2 cellular contexts compared by ENCODE assay signal in genomic region chr7:41459183-41459582, GRCh38.
TF ChIP-seq lines count a peak whose summit lies in the region.

No MANE protein-coding gene starts in this region.

TF ChIP-seq in liver, 16 proteins besides CTCF, POLR2A, EP300 and RAD21 (continued from another document):
- TF ChIP-seq FOXA1 (IDR thresholded peaks at IDR 0.05): no peak
- TF ChIP-seq TAF1 (conservative IDR thresholded peaks at IDR 0.05): no peak
- no peak for TF ChIP-seq HNF4A (conservative IDR thresholded peaks at IDR 0.05)
- TF ChIP-seq ATF3 (IDR thresholded peaks at IDR 0.05): no peak
- TF ChIP-seq GABPA (IDR thresholded peaks at IDR 0.05 in 1 of 2, conservative IDR thresholded peaks at IDR 0.05 in 1 of 2): no peak
- no peak for TF ChIP-seq NR2F2 (IDR thresholded peaks at IDR 0.05)
- TF ChIP-seq RXRA (IDR thresholded peaks at IDR 0.05): no peak
- no peak for TF ChIP-seq SP1 (IDR thresholded peaks at IDR 0.05)
- TF ChIP-seq FOXA2 (IDR thresholded peaks at IDR 0.05): no peak
- TF ChIP-seq REST (IDR thresholded peaks at IDR 0.05): no peak

TF ChIP-seq in HepG2, 621 proteins besides CTCF, POLR2A, EP300 and RAD21 (continued from another document):
- TF ChIP-seq ARHGAP35 (CRISPR knock-in tag; IDR thresholded peaks at IDR 0.05; ENCODE audit: borderline replicate concordance) (no peak), RARG (CRISPR knock-in tag; IDR thresholded peaks at IDR 0.05; ENCODE audit: low read depth) (no peak)
